ENCODE assay signal across 8 cellular contexts in genomic region chr19:38850231-38850975, GRCh38. TPM values are rescaled to one million over a fixed set of nuclear protein-coding genes. Genes with fewer than 3 reads are reported as not detected.
DNase-seq lines count a peak whose midpoint lies in the region; FAIRE-seq and TF ChIP-seq lines count a peak whose summit lies in the region.

No MANE protein-coding gene starts in this region.

- no peak for TF ChIP-seq CTCF in HFF-Myc (IDR thresholded peaks at IDR 0.05; ENCODE audit: low read depth, low read length, missing control alignments)

- H3K4me1 ChIP-seq in SJSA1 (replicated peaks) (peaks cover 28% of the 10 kb centered on the region), neuron (ENCODE audit: insufficient read depth, low read length) (peaks cover 33% of the 10 kb centered on the region)

- H3K36me3 ChIP-seq in SJSA1 (peaks cover 42% of the 10 kb centered on the region), neuron (ENCODE audit: insufficient read depth, low read length) (peaks cover 31% of the 10 kb centered on the region)

- FAIRE-seq in frontal cortex (lab: Jason Lieb, UNC) = peak; percentile 99

- peak overlapping the region; percentile 93 for H3K4me3 ChIP-seq in HFF-Myc (replicated peaks; ENCODE audit: low read depth, low read length)
- peak overlapping the region; percentile 95 for H3K4me3 ChIP-seq in SJSA1
- peak overlapping the region; percentile 93 for H3K4me3 ChIP-seq in neuron (ENCODE audit: low read length)

- DNase-seq in GM04503 (ENCODE audit: low read depth) = peak; percentile 100
- peak; percentile 100 for DNase-seq in HFF-Myc (ENCODE audit: extremely low read depth, low read depth)
- peak; percentile 100 for DNase-seq in MV-4-11 (lab: John Stamatoyannopoulos, UW)
- DNase-seq in SJSA1 (ENCODE audit: low read depth in 1 of 2, low spot score in 2 of 2) = peak; percentile 100
- DNase-seq in activated naive CD4-positive, alpha-beta T cell treated with anti-CD3 and anti-CD28 coated beads for 36 hours = peak; percentile 100
- DNase-seq in frontal cortex (ENCODE audit: low spot score in 2 of 2) = peak; percentile 91 to 96
- DNase-seq in stromal cell of bone marrow (ENCODE audit: low read depth) = peak; percentile 100

- H3K27me3 ChIP-seq in SJSA1 (replicated peaks) = no peaks in the 10 kb centered on the region
- H3K27me3 ChIP-seq in neuron (ENCODE audit: insufficient read depth, low read length) = no peaks in the 10 kb centered on the region

- peaks cover 40% of the 10 kb centered on the region for H3K36me3 Mint-ChIP-seq in activated naive CD4-positive, alpha-beta T cell treated with anti-CD3 and anti-CD28 coated beads for 36 hours (ENCODE audit: low read depth)

- intact Hi-C loops in activated naive CD4-positive, alpha-beta T cell treated with anti-CD3 and anti-CD28 coated beads for 36 hours (cut with micrococcal nuclease) = loop anchor here (1.0 to 10.0 kb wide), 11 partner anchors 15 to 588 kb away; partner anchors contain the start of genes ACTN4, ECH1, GMFG and MRPS12

- peak overlapping the region; percentile 100 for H3K27ac ChIP-seq in SJSA1

- H2AFZ ChIP-seq in neuron (ENCODE audit: low read depth, low read length) = no peak overlapping the region

- peaks cover 45% of the 10 kb centered on the region for H3K4me1 Mint-ChIP-seq in activated naive CD4-positive, alpha-beta T cell treated with anti-CD3 and anti-CD28 coated beads for 36 hours (ENCODE audit: low read depth)

- peak overlapping the region; percentile 91 for H3K4me3 Mint-ChIP-seq in activated naive CD4-positive, alpha-beta T cell treated with anti-CD3 and anti-CD28 coated beads for 36 hours

- H3K9me3 ChIP-seq in SJSA1 (replicated peaks) (no peaks in the 10 kb centered on the region), neuron (ENCODE audit: low read length) (no peaks in the 10 kb centered on the region)

- H3K27me3 Mint-ChIP-seq in activated naive CD4-positive, alpha-beta T cell treated with anti-CD3 and anti-CD28 coated beads for 36 hours (ENCODE audit: low read depth) = no peaks in the 10 kb centered on the region

- H3K9me3 Mint-ChIP-seq in activated naive CD4-positive, alpha-beta T cell treated with anti-CD3 and anti-CD28 coated beads for 36 hours = no peaks in the 10 kb centered on the region

- CTCF ChIA-PET in activated naive CD4-positive, alpha-beta T cell treated with anti-CD3 and anti-CD28 coated beads for 36 hours (lab: Charles Lee) = no interaction called here

- peak overlapping the region; percentile 96 for H3K27ac Mint-ChIP-seq in activated naive CD4-positive, alpha-beta T cell treated with anti-CD3 and anti-CD28 coated beads for 36 hours

RNA-seq across cellular contexts. Expression of gene HNRNPL, which starts 0.6 kb away (rescaled TPM):
- total RNA-seq in SJSA1 (2014; rRNA removed; shearing (Covaris generic)) = 266 and 343 TPM in 2 replicates
- total RNA-seq in activated naive CD4-positive, alpha-beta T cell treated with anti-CD3 and anti-CD28 coated beads for 36 hours = 100 to 1,000 TPM; 777 to 829 TPM
- 372 TPM for total RNA-seq in frontal cortex

RNA-seq across cellular contexts. Expression of gene ECH1, which starts 18.8 kb away (rescaled TPM):
- total RNA-seq in SJSA1 (2014; rRNA removed; shearing (Covaris generic)) = 48.3 and 64.8 TPM in 2 replicates
- total RNA-seq in activated naive CD4-positive, alpha-beta T cell treated with anti-CD3 and anti-CD28 coated beads for 36 hours = 100 to 1,000 TPM; 137 to 145 TPM
- total RNA-seq in frontal cortex = 15.1 TPM

RNA-seq across cellular contexts. Expression of gene RINL, which starts 27.7 kb away (rescaled TPM):
- total RNA-seq in SJSA1 (2014; rRNA removed; shearing (Covaris generic)) = 0.84 TPM in 1 of 2 replicates, not detected in the other
- 100 to 1,000 TPM; 107 to 117 TPM for total RNA-seq in activated naive CD4-positive, alpha-beta T cell treated with anti-CD3 and anti-CD28 coated beads for 36 hours
- 5.3 TPM for total RNA-seq in frontal cortex

RNA-seq across cellular contexts. Expression of gene LGALS4, which starts 37.7 kb away (rescaled TPM):
- not detected in 2 replicates for total RNA-seq in SJSA1 (2014; rRNA removed; shearing (Covaris generic))
- total RNA-seq in activated naive CD4-positive, alpha-beta T cell treated with anti-CD3 and anti-CD28 coated beads for 36 hours = not detected
- total RNA-seq in frontal cortex = under 0.01 TPM

RNA-seq across cellular contexts. Expression of gene SIRT2, which starts 49.0 kb away (rescaled TPM):
- 48.8 and 75.6 TPM in 2 replicates for total RNA-seq in SJSA1 (2014; rRNA removed; shearing (Covaris generic))
- total RNA-seq in activated naive CD4-positive, alpha-beta T cell treated with anti-CD3 and anti-CD28 coated beads for 36 hours = 10 to 100 TPM; 18.2 to 19.6 TPM
- total RNA-seq in frontal cortex = 56.7 TPM

Comparison
In these comparisons a context has a peak if more than half of its experiments do, and no peak if none do; other contexts are left out.
1. Peak in every context shown above with its lines: DNase-seq, H3K4me3 ChIP-seq and H3K27ac ChIP-seq.
2. RNA of gene RINL, which starts 27.7 kb away (total RNA-seq): 107 to 117 TPM in activated naive CD4-positive, alpha-beta T cell treated with anti-CD3 and anti-CD28 coated beads for 36 hours; 5.3 TPM in frontal cortex (single experiment) and 0.84 TPM in SJSA1; every median in the first group is over 10 times any median in the second.